19 cellular contexts compared by ENCODE assay signal in genomic region chr9:109922617-109923260, GRCh38.
DNase-seq lines count a peak whose midpoint lies in the region; ATAC-seq and TF ChIP-seq lines count a peak whose summit lies in the region.
"Had no signal": no experiment of that assay in that cellular context is flagged by ENCODE, and none has a peak within 500 bp of the region (broad histone marks: within the 10 kb centered on the region; RNA-seq: fewer than 3 reads in every experiment).

No MANE protein-coding gene starts in this region.

- H3K27me3 ChIP-seq in left lung (no peaks in the 10 kb centered on the region), upper lobe of right lung (no peaks in the 10 kb centered on the region), WERI-Rb-1 (ENCODE audit: insufficient read depth, low read depth, severe bottlenecking) (no peaks in the 10 kb centered on the region)
- H3K27me3 ChIP-seq: heart right ventricle, sigmoid colon had no signal

- H3K4me1 ChIP-seq in left lung (peaks cover 0 to 3% of the 10 kb centered on the region in 2 donors), upper lobe of right lung (peaks cover 16% of the 10 kb centered on the region)
- H3K4me1 ChIP-seq: parathyroid adenoma had no signal

- ATAC-seq in left lung (peak; percentile 27), upper lobe of right lung (peak; percentile 19), GM21423 (IDR thresholded peaks at IDR 0.05; ENCODE audit: unreplicated experiment) (no peak), GM18868 (IDR thresholded peaks at IDR 0.05; ENCODE audit: unreplicated experiment) (no peak)
- ATAC-seq: left ventricle myocardium superior had no signal

- no peaks in the 10 kb centered on the region for H3K36me3 ChIP-seq in left lung
- H3K36me3 ChIP-seq in upper lobe of right lung: no peaks in the 10 kb centered on the region
- no peaks in the 10 kb centered on the region for H3K36me3 ChIP-seq in WERI-Rb-1
- H3K36me3 ChIP-seq: sigmoid colon had no signal

- no peak overlapping the region for H3K4me3 ChIP-seq in left lung
- no peak overlapping the region for H3K4me3 ChIP-seq in upper lobe of right lung
- H3K4me3 ChIP-seq in WERI-Rb-1 (ENCODE audit: low read depth, low read length): no peak overlapping the region
- H3K4me3 ChIP-seq: heart right ventricle, sigmoid colon had no signal

- H3K9me3 ChIP-seq in left lung (no peaks in the 10 kb centered on the region), upper lobe of right lung (no peaks in the 10 kb centered on the region), WERI-Rb-1 (ENCODE audit: severe bottlenecking) (no peaks in the 10 kb centered on the region)
- H3K9me3 ChIP-seq: heart right ventricle, sigmoid colon had no signal

- intact Hi-C loops in left lung (cut with DNase I) (no loop called here), upper lobe of right lung (cut with DNase I) (no loop called here)

- no peak for TF ChIP-seq CTCF in left lung (IDR thresholded peaks at IDR 0.05)
- TF ChIP-seq CTCF in upper lobe of right lung (IDR thresholded peaks at IDR 0.05): no peak
- TF ChIP-seq CTCF in WERI-Rb-1 (IDR thresholded peaks at IDR 0.05; ENCODE audit: low read depth, low read length): no peak

- DNase-seq in DMS53 (lab: John Stamatoyannopoulos, UW) (peak; percentile 8), DMS53 treated with DMSO at 0.1 percent for 48 hours (lab: John Stamatoyannopoulos, UW; ENCODE audit: unreplicated experiment) (no peak), NCI-H69 (lab: John Stamatoyannopoulos, UW) (peak; percentile 66), left lung (no peak), upper lobe of right lung (no peak), WERI-Rb-1 (no peak)
- DNase-seq: activated CD4-positive, alpha-beta T cell treated with anti-CD3 and anti-CD28 coated beads for 1 hour; activated naive CD4-positive, alpha-beta T cell treated with anti-CD3 and anti-CD28 coated beads, Interleukin-2, amount 10 ng/mL, durations not matched to agents 7 days and 5 days; activated T-cell treated with anti-CD3 and anti-CD28 coated beads, Interleukin-2, amount 50 U/mL, for 48 hours; AML-193; heart right ventricle; left ventricle myocardium superior; NCI-H1436; Right ventricle myocardium superior; sigmoid colon had no signal

- peak overlapping the region in 1 of 2 donors; percentile 23 for H3K27ac ChIP-seq in left lung
- H3K27ac ChIP-seq in upper lobe of right lung: no peak overlapping the region
- H3K27ac ChIP-seq in WERI-Rb-1: no peak overlapping the region
- H3K27ac ChIP-seq: 22Rv1, parathyroid adenoma, sigmoid colon had no signal

Comparison
In these comparisons a context has a peak if more than half of its experiments do, and no peak if none do; other contexts are left out.
1. DNase-seq: peak in DMS53 (single experiment) and NCI-H69 (single experiment); none in DMS53 treated with DMSO at 0.1 percent for 48 hours (single experiment), left lung (0 of 2), upper lobe of right lung (single experiment) and WERI-Rb-1 (single experiment).
2. ATAC-seq: peak in left lung (single experiment) and upper lobe of right lung (single experiment); none in GM21423 (single experiment) and GM18868 (single experiment).